ENCODE assay signal across 11 cellular contexts in genomic region chr4:102787096-102787867, GRCh38. TPM values are rescaled to one million over a fixed set of nuclear protein-coding genes. Genes with fewer than 3 reads are reported as not detected.
DNase-seq lines count a peak whose midpoint lies in the region; ATAC-seq and TF ChIP-seq lines count a peak whose summit lies in the region.
"Had no signal": no experiment of that assay in that cellular context is flagged by ENCODE, and none has a peak within 500 bp of the region (broad histone marks: within the 10 kb centered on the region; RNA-seq: fewer than 3 reads in every experiment).

No MANE protein-coding gene starts in this region.

- H3K4me3 ChIP-seq in breast epithelium (no peak overlapping the region), fibroblast of pulmonary artery (replicated peaks; ENCODE audit: low read depth, low read length) (no peak overlapping the region), right atrium auricular region (no peak overlapping the region)
- H3K4me3 ChIP-seq: BLaER1 treated with 17β-estradiol and CSF1 and Interleukin-3, amounts not matched to agents 10 nM and 100 nM; HAP-1 had no signal

- TF ChIP-seq POLR2A in breast epithelium (IDR thresholded peaks at IDR 0.05), result no peak

- H3K4me3 Mint-ChIP-seq in MCF 10A (ENCODE audit: unreplicated experiment) (no peak overlapping the region), T-helper 17 cell (no peak overlapping the region)

- no peak overlapping the region for H3K27ac ChIP-seq in breast epithelium
- no peak overlapping the region for H3K27ac ChIP-seq in right atrium auricular region

- H3K27me3 ChIP-seq in breast epithelium, result no peaks in the 10 kb centered on the region
- H3K27me3 ChIP-seq in right atrium auricular region, result no peaks in the 10 kb centered on the region
- H3K27me3 ChIP-seq: BLaER1 treated with 17β-estradiol and CSF1 and Interleukin-3, amounts not matched to agents 10 nM and 100 nM had no signal

- H3K4me1 Mint-ChIP-seq in MCF 10A (ENCODE audit: insufficient read depth, unreplicated experiment), result no peaks in the 10 kb centered on the region
- peaks cover 5% of the 10 kb centered on the region for H3K4me1 Mint-ChIP-seq in T-helper 17 cell

- H3K36me3 Mint-ChIP-seq in MCF 10A (ENCODE audit: insufficient read depth, unreplicated experiment) (peaks cover 38% of the 10 kb centered on the region), T-helper 17 cell (ENCODE audit: low read depth) (peaks cover 1% of the 10 kb centered on the region)

- no peak for ATAC-seq in T-helper 17 cell

- peak; percentile 44 for DNase-seq in MCF 10A (ENCODE audit: unreplicated experiment)
- DNase-seq in breast epithelium (ENCODE audit: low spot score in 2 of 2), result no peak
- DNase-seq in T-helper 17 cell, result no peak
- DNase-seq in fibroblast of pulmonary artery (ENCODE audit: low read depth), result peak; percentile 79
- DNase-seq in stromal cell of bone marrow (ENCODE audit: low read depth), result peak; percentile 34
- no peak for DNase-seq in KG1 (lab: John Stamatoyannopoulos, UW)
- DNase-seq in right atrium auricular region (ENCODE audit: low spot score), result no peak
- DNase-seq in stimulated activated naive CD4-positive, alpha-beta T cell treated with Interleukin-2 at 50 U/mL for 16 hours (lab: John Stamatoyannopoulos, UW), result no peak
- DNase-seq: NCI-H524 had no signal

- BruUV-seq in MCF 10A (replicated peaks; lab: Mats Ljungman, UMichigan), result TSS peak; percentile 16

- intact Hi-C loops in MCF 10A (cut with micrococcal nuclease), result loop anchor here (5.0 kb wide), 1 partner anchor 165 kb away; no protein-coding TSS in a partner anchor
- intact Hi-C loops in breast epithelium (cut with DNase I; ENCODE audit: low total_unique reads), result no loop called here

- H3K27me3 Mint-ChIP-seq in MCF 10A (ENCODE audit: insufficient read depth, unreplicated experiment) (no peaks in the 10 kb centered on the region), T-helper 17 cell (no peaks in the 10 kb centered on the region)

- H3K27ac Mint-ChIP-seq in MCF 10A (ENCODE audit: low read depth, unreplicated experiment) (no peak overlapping the region), T-helper 17 cell (peak overlapping the region; percentile 88)

- H3K4me1 ChIP-seq in breast epithelium, result no peaks in the 10 kb centered on the region
- no peaks in the 10 kb centered on the region for H3K4me1 ChIP-seq in right atrium auricular region

- H3K9me3 Mint-ChIP-seq in MCF 10A (ENCODE audit: unreplicated experiment), result no peaks in the 10 kb centered on the region

- POLR2A ChIA-PET in MCF 10A (lab: Yijun Ruan, JAX), result interaction anchor here (0.9 kb wide), 1 partner anchor 27 kb away, joined by 3 read pairs; the partner anchor contains the start of gene MANBA

- H3K36me3 ChIP-seq in breast epithelium (no peaks in the 10 kb centered on the region), right atrium auricular region (peaks cover 7% of the 10 kb centered on the region)

- H3K9me3 ChIP-seq in breast epithelium (no peaks in the 10 kb centered on the region), T-helper 17 cell (ENCODE audit: control insufficient read depth, low read length, poor library complexity, severe bottlenecking) (no peaks in the 10 kb centered on the region), right atrium auricular region (peaks cover 0 to 5% of the 10 kb centered on the region in 2 donors)
- H3K9me3 ChIP-seq: HAP-1 had no signal

- CTCF ChIA-PET in MCF 10A (lab: Yijun Ruan, JAX), result interaction anchor here (0.9 kb wide), 1 partner anchor 221 kb away, joined by 3 read pairs; no protein-coding TSS in a partner anchor

- TF ChIP-seq CTCF in MCF 10A (IDR thresholded peaks at IDR 0.05; ENCODE audit: unreplicated experiment) (no peak), breast epithelium (IDR thresholded peaks at IDR 0.05) (no peak), fibroblast of pulmonary artery (IDR thresholded peaks at IDR 0.05; ENCODE audit: low read length, missing control alignments) (no peak), right atrium auricular region (IDR thresholded peaks at IDR 0.05) (no peak)

RNA-seq across cellular contexts. Expression of gene MANBA, which starts 26.5 kb away (rescaled TPM):
- total RNA-seq in MCF 10A (2022) (11.2 and 13.2 TPM in 2 replicates), breast epithelium (10 to 100 TPM; 47.8 to 56.2 (median 49.8) TPM), T-helper 17 cell (10 to 100 TPM; 20.0 to 27.0 TPM), right atrium auricular region (10 to 100 TPM; 26.9 to 41.6 TPM)

RNA-seq across cellular contexts. Expression of gene UBE2D3, which starts 40.1 kb away (rescaled TPM):
- total RNA-seq in MCF 10A (2022) (505 and 547 TPM in 2 replicates), breast epithelium (100 to 1,000 TPM; 374 to 405 (median 392) TPM), T-helper 17 cell (100 to 1,000 TPM; 526 to 528 TPM), right atrium auricular region (100 to 1,000 TPM; 288 to 322 TPM)

Comparison
In these comparisons a context has a peak if more than half of its experiments do, and no peak if none do; other contexts are left out.
1. DNase-seq: peak in MCF 10A (single experiment), fibroblast of pulmonary artery (single experiment) and stromal cell of bone marrow (single experiment); none in breast epithelium (0 of 2), T-helper 17 cell (0 of 3), KG1 (single experiment), right atrium auricular region (single experiment) and stimulated activated naive CD4-positive, alpha-beta T cell treated with Interleukin-2 at 50 U/mL for 16 hours (single experiment).